In the genomic region with DNA sequence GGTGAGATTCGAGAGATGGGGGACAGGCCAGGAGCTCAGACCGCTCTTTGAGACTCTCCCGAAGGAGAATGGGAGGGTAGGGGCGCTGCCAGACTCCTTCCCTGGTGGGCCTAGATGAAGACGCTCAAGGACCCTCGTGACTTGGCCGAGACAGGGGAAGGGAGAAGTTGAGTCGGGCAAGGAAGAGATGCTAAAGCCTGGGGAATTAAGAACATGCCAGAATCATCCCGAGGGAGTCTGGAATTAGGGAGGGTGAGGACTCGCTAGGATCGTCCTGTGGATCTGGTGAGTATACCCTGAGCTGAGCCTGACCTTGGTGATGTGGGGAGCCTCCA, we compare ENCODE assay signal across 8 cellular contexts. TPM values are rescaled to one million over a fixed set of nuclear protein-coding genes. Genes with fewer than 3 reads are reported as not detected.
DNase-seq lines count a peak whose midpoint lies in the region; ATAC-seq, FAIRE-seq and TF ChIP-seq lines count a peak whose summit lies in the region.

No MANE protein-coding gene starts in this region.

- POLR2A ChIA-PET in CD8-positive, alpha-beta T cell (lab: Charles Lee) = interaction anchor here (1.4 to 2.1 kb wide), 2 partner anchors 9 to 121 kb away, joined by 3 to 8 read pairs; a partner anchor contains a TSS

- H3K9me3 ChIP-seq in CD8-positive, alpha-beta T cell (ENCODE audit: low read length) = no peaks in the 10 kb centered on the region
- H3K9me3 ChIP-seq in effector memory CD4-positive, alpha-beta T cell (ENCODE audit: control insufficient read depth, low read length) = no peaks in the 10 kb centered on the region
- peaks cover 0 to 10% of the 10 kb centered on the region in 2 donors for H3K9me3 ChIP-seq in neuronal stem cell (replicated peaks in 1 of 2; ENCODE audit: control insufficient read depth in 2 of 2, insufficient read depth in 1 of 2, low read depth in 1 of 2, low read length in 2 of 2)
- no peaks in the 10 kb centered on the region for H3K9me3 ChIP-seq in kidney (ENCODE audit: control insufficient read depth in 1 of 2, low read length in 2 of 2)

- H3K4ac ChIP-seq in neuronal stem cell (ENCODE audit: low read length) = no peak overlapping the region

- no peak for TF ChIP-seq POLR2A in NB4 (IDR thresholded peaks at IDR 0.05; ENCODE audit: extremely low read depth, insufficient read length)

- no peak overlapping the region for H3K23ac ChIP-seq in neuronal stem cell (ENCODE audit: low read depth, low read length, poor library complexity)

- peaks cover 6% of the 10 kb centered on the region for H3K79me1 ChIP-seq in neuronal stem cell (ENCODE audit: low read depth, low read length)

- H3K4me3 ChIP-seq in CD8-positive, alpha-beta T cell (ENCODE audit: low read depth, low read length) = peak overlapping the region; percentile 62
- H3K4me3 ChIP-seq in NB4 (ENCODE audit: low read depth, low read length) (peak overlapping the region; percentile 49), neuronal stem cell (ENCODE audit: low read length in 2 of 2) (peak overlapping the region; percentile 87 to 93), kidney (ENCODE audit: low read length in 2 of 2) (peak overlapping the region in 1 of 2 donors; percentile 49)
- peak overlapping the region; percentile 76 for H3K4me3 ChIP-seq in effector memory CD4-positive, alpha-beta T cell (ENCODE audit: insufficient read depth, low read depth, low read length, poor library complexity, severe bottlenecking)

- peak overlapping the region; percentile 91 for H3K18ac ChIP-seq in neuronal stem cell (ENCODE audit: low read length)

- H4K91ac ChIP-seq in neuronal stem cell (ENCODE audit: low read depth, low read length, poor library complexity) = no peak overlapping the region

- peak overlapping the region; percentile 78 for H2AFZ ChIP-seq in neuronal stem cell (ENCODE audit: low read length)

- no peaks in the 10 kb centered on the region for H3K27me3 ChIP-seq in CD8-positive, alpha-beta T cell (ENCODE audit: insufficient read depth, low read length)
- no peaks in the 10 kb centered on the region for H3K27me3 ChIP-seq in effector memory CD4-positive, alpha-beta T cell (replicated peaks; ENCODE audit: control insufficient read depth, insufficient read depth, low read length, poor library complexity, severe bottlenecking)
- H3K27me3 ChIP-seq in neuronal stem cell (ENCODE audit: control insufficient read depth in 3 of 3, insufficient read depth in 3 of 3, low read depth in 1 of 3, low read length in 3 of 3) = no peaks in the 10 kb centered on the region

- CTCF ChIA-PET in CD8-positive, alpha-beta T cell (lab: Charles Lee) = interaction anchor here (2.2 kb wide), 1 partner anchor 77 kb away, joined by 7 read pairs; no protein-coding TSS in a partner anchor

- H3K4me1 Mint-ChIP-seq in CD8-positive, alpha-beta T cell (ENCODE audit: low read depth) = peaks cover 10% of the 10 kb centered on the region

- no peak for DNase-seq in CD8-positive, alpha-beta T cell
- no peak for DNase-seq in NB4 (ENCODE audit: low read depth)
- DNase-seq in effector memory CD4-positive, alpha-beta T cell = no peak
- DNase-seq in neuronal stem cell (ENCODE audit: low spot score) = no peak
- DNase-seq in kidney = no peak
- DNase-seq in globus pallidus (ENCODE audit: low spot score) = no peak
- no peak for DNase-seq in hypothalamus (lab: John Stamatoyannopoulos, UW)
- no peak for DNase-seq in effector CD8-positive, alpha-beta T cell (lab: John Stamatoyannopoulos, UW)

- H3K4me3 Mint-ChIP-seq in CD8-positive, alpha-beta T cell = peak overlapping the region; percentile 80

- H2BK5ac ChIP-seq in neuronal stem cell (ENCODE audit: low read length) = peak overlapping the region; percentile 68

- no peak overlapping the region for H3K27ac ChIP-seq in CD8-positive, alpha-beta T cell (ENCODE audit: low read depth, low read length)
- H3K27ac ChIP-seq in effector memory CD4-positive, alpha-beta T cell (ENCODE audit: insufficient read depth, low read length, poor library complexity, severe bottlenecking) = no peak overlapping the region
- H3K27ac ChIP-seq in neuronal stem cell (replicated peaks; ENCODE audit: low read length) (no peak overlapping the region), kidney (ENCODE audit: low read depth in 2 of 2, low read length in 2 of 2) (no peak overlapping the region)

- peak overlapping the region; percentile 94 for H3K9ac ChIP-seq in neuronal stem cell (ENCODE audit: low read depth, low read length, poor library complexity)
- H3K9ac ChIP-seq in kidney (ENCODE audit: low read length in 2 of 2) = no peak overlapping the region

- H3K14ac ChIP-seq in neuronal stem cell (ENCODE audit: low read length) = no peak overlapping the region

- peak overlapping the region; percentile 11 for H2AK5ac ChIP-seq in neuronal stem cell (ENCODE audit: low read depth, low read length)

- no peak overlapping the region for H2BK12ac ChIP-seq in neuronal stem cell (ENCODE audit: low read length)

- WGBS in neuronal stem cell (ENCODE audit: extremely low coverage in 2 of 2, insufficient read length in 2 of 2, insufficient replicate concordance in 1 of 2), 2 donors = no CpG with 5 or more reads among the region's 11 CpGs

- peaks cover 17% of the 10 kb centered on the region for H3K36me3 ChIP-seq in CD8-positive, alpha-beta T cell (ENCODE audit: insufficient read depth, low read length)
- H3K36me3 ChIP-seq in effector memory CD4-positive, alpha-beta T cell (ENCODE audit: control insufficient read depth, insufficient read depth, low read length) = peaks cover 23% of the 10 kb centered on the region
- H3K36me3 ChIP-seq in neuronal stem cell (replicated peaks in 1 of 2; ENCODE audit: control insufficient read depth in 2 of 2, insufficient read depth in 2 of 2, low read length in 2 of 2) = peaks cover 51 to 85% of the 10 kb centered on the region in 2 donors
- H3K36me3 ChIP-seq in kidney (ENCODE audit: control insufficient read depth in 1 of 2, insufficient read depth in 2 of 2, low read length in 2 of 2) = peaks cover 21% of the 10 kb centered on the region in 2 donors

- no peak overlapping the region for H2BK120ac ChIP-seq in neuronal stem cell (ENCODE audit: low read depth, low read length)

- H3K9me3 Mint-ChIP-seq in CD8-positive, alpha-beta T cell = no peaks in the 10 kb centered on the region

- no peak for TF ChIP-seq CTCF in CD8-positive, alpha-beta T cell (IDR thresholded peaks at IDR 0.05)
- TF ChIP-seq CTCF in NB4 (IDR thresholded peaks at IDR 0.05; ENCODE audit: low read depth, low read length) (no peak), kidney (IDR thresholded peaks at IDR 0.05; ENCODE audit: borderline replicate concordance, extremely low read depth, insufficient read depth) (no peak)

- H3K4me1 ChIP-seq in CD8-positive, alpha-beta T cell (ENCODE audit: insufficient read depth, low read length) = peaks cover 10% of the 10 kb centered on the region
- peaks cover 7% of the 10 kb centered on the region for H3K4me1 ChIP-seq in effector memory CD4-positive, alpha-beta T cell (ENCODE audit: control insufficient read depth, insufficient read depth, low read length, poor library complexity, severe bottlenecking)
- peaks cover 5 to 6% of the 10 kb centered on the region in 2 donors for H3K4me1 ChIP-seq in neuronal stem cell (ENCODE audit: control insufficient read depth in 2 of 2, insufficient read depth in 1 of 2, low read depth in 1 of 2, low read length in 2 of 2)
- H3K4me1 ChIP-seq in kidney (ENCODE audit: control insufficient read depth in 1 of 2, insufficient read depth in 1 of 2, low read depth in 1 of 2, low read length in 2 of 2) = peaks cover 0 to 5% of the 10 kb centered on the region in 2 donors

- no peaks in the 10 kb centered on the region for H3K27me3 Mint-ChIP-seq in CD8-positive, alpha-beta T cell (ENCODE audit: low read depth)

- no peak for FAIRE-seq in kidney (lab: Jason Lieb, UNC)

- no peak overlapping the region for H3K27ac Mint-ChIP-seq in CD8-positive, alpha-beta T cell

- H3K4me2 ChIP-seq in neuronal stem cell (ENCODE audit: insufficient read depth, low read length, poor library complexity, severe bottlenecking) = peak overlapping the region; percentile 88

- intact Hi-C loops in CD8-positive, alpha-beta T cell (cut with DNase I, micrococcal nuclease) = loop anchor here (5.0 kb wide), 3 partner anchors 79 to 274 kb away; a partner anchor contains a TSS
- intact Hi-C loops in kidney (cut with DNase I) = no loop called here

- no peak overlapping the region for H2BK15ac ChIP-seq in neuronal stem cell (ENCODE audit: low read length)

- no peak overlapping the region for H4K8ac ChIP-seq in neuronal stem cell (ENCODE audit: low read depth, low read length)

- H3K36me3 Mint-ChIP-seq in CD8-positive, alpha-beta T cell = peaks cover 32% of the 10 kb centered on the region

- no peak for ATAC-seq in CD8-positive, alpha-beta T cell

RNA-seq across cellular contexts. Expression of a gene that starts 0.5 kb away (rescaled TPM):
- under 1 TPM in 1 of 2 experiments, not detected in 1; 0.60 TPM for total RNA-seq in CD8-positive, alpha-beta T cell
- polyA plus RNA-seq in neuronal stem cell (2013, experiment 1 of 2) = 545 TPM
- 552 TPM for polyA plus RNA-seq in neuronal stem cell (2013, experiment 2 of 2)
- 2.4 TPM for total RNA-seq in kidney
- polyA plus RNA-seq in kidney (ENCODE audit: insufficient read depth, low read depth, low replicate concordance) = 2.0 TPM

RNA-seq across cellular contexts. Expression of a gene that starts 14.1 kb away (rescaled TPM):
- total RNA-seq in CD8-positive, alpha-beta T cell = under 1 TPM; 0.67 to 0.79 TPM
- 0.40 TPM for polyA plus RNA-seq in neuronal stem cell (2013, experiment 1 of 2)
- 0.60 TPM for polyA plus RNA-seq in neuronal stem cell (2013, experiment 2 of 2)
- total RNA-seq in kidney = not detected
- 1.9 TPM for polyA plus RNA-seq in kidney (ENCODE audit: insufficient read depth, low read depth, low replicate concordance)

RNA-seq across cellular contexts. Expression of a gene that starts 20.6 kb away (rescaled TPM):
- total RNA-seq in CD8-positive, alpha-beta T cell = under 1 TPM; 0.46 to 0.50 TPM
- 8.8 TPM for polyA plus RNA-seq in neuronal stem cell (2013, experiment 1 of 2)
- polyA plus RNA-seq in neuronal stem cell (2013, experiment 2 of 2) = 9.3 TPM
- total RNA-seq in kidney = 23.2 TPM
- 35.6 TPM for polyA plus RNA-seq in kidney (ENCODE audit: insufficient read depth, low read depth, low replicate concordance)

RNA-seq across cellular contexts. Expression of a gene that starts 21.2 kb away (rescaled TPM):
- 10 to 100 TPM; 10.5 to 12.1 TPM for total RNA-seq in CD8-positive, alpha-beta T cell
- 39.9 TPM for polyA plus RNA-seq in neuronal stem cell (2013, experiment 1 of 2)
- 38.2 TPM for polyA plus RNA-seq in neuronal stem cell (2013, experiment 2 of 2)
- 26.4 TPM for total RNA-seq in kidney
- 34.7 TPM for polyA plus RNA-seq in kidney (ENCODE audit: insufficient read depth, low read depth, low replicate concordance)

RNA-seq across cellular contexts. Expression of a gene that starts 21.3 kb away (rescaled TPM):
- total RNA-seq in CD8-positive, alpha-beta T cell = not detected
- polyA plus RNA-seq in neuronal stem cell (2013, experiment 1 of 2) = 0.32 TPM
- polyA plus RNA-seq in neuronal stem cell (2013, experiment 2 of 2) = 0.30 TPM
- 1.2 TPM for total RNA-seq in kidney
- 7.7 TPM for polyA plus RNA-seq in kidney (ENCODE audit: insufficient read depth, low read depth, low replicate concordance)

Comparison
In these comparisons a context has a peak if more than half of its experiments do, and no peak if none do; other contexts are left out.
1. RNA of a gene that starts 20.6 kb away (total RNA-seq): 23.2 TPM in kidney (single experiment); 0.46 to 0.50 TPM in CD8-positive, alpha-beta T cell; every median in the first group is over 10 times any median in the second.